Comparison of ENCODE assay signal across 2 cellular contexts in the genomic region with DNA sequence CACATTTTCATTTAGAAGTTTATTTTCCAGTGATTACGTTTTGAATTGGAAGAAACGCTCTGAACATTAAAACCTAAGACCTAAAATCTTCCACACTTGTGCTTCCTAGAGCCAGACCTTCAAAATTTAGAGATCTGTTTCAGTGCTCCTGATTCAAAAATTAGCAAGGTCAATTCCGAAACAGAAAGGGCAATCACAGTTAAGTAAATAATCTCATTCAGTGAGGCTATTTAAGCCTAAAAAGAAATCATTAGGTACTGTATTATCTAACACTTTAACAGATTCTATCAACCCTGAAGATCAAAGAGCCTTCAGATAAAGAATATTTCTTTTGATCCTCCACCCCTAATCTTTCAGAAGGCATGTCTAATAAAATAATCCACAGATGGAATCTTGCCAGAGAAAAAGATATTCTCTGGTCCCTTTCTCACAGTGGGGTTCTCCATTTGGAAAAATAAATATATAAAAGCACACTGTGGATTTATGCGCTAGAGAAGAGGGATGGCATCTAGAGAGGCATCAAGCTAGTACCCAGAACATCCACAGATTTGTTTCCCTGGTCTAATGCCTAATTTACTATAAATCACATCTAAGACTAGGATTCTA.
TF ChIP-seq lines count a peak whose summit lies in the region.

No MANE protein-coding gene starts in this region.

TF ChIP-seq in HepG2, 621 proteins besides CTCF, POLR2A, EP300 and RAD21 (continued from another document and continues in another):
- TF ChIP-seq, protein P1, sequence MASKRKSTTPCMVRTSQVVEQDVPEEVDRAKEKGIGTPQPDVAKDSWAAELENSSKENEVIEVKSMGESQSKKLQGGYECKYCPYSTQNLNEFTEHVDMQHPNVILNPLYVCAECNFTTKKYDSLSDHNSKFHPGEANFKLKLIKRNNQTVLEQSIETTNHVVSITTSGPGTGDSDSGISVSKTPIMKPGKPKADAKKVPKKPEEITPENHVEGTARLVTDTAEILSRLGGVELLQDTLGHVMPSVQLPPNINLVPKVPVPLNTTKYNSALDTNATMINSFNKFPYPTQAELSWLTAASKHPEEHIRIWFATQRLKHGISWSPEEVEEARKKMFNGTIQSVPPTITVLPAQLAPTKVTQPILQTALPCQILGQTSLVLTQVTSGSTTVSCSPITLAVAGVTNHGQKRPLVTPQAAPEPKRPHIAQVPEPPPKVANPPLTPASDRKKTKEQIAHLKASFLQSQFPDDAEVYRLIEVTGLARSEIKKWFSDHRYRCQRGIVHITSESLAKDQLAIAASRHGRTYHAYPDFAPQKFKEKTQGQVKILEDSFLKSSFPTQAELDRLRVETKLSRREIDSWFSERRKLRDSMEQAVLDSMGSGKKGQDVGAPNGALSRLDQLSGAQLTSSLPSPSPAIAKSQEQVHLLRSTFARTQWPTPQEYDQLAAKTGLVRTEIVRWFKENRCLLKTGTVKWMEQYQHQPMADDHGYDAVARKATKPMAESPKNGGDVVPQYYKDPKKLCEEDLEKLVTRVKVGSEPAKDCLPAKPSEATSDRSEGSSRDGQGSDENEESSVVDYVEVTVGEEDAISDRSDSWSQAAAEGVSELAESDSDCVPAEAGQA (IDR thresholded peaks at IDR 0.05; ENCODE audit: low read depth), result no peak
- TF ChIP-seq, protein P1 (CRISPR knock-in tag; IDR thresholded peaks at IDR 0.05; ENCODE audit: borderline replicate concordance), result no peak
- TF ChIP-seq KLF6 (CRISPR knock-in tag; IDR thresholded peaks at IDR 0.05), result no peak
- TF ChIP-seq, protein P2, sequence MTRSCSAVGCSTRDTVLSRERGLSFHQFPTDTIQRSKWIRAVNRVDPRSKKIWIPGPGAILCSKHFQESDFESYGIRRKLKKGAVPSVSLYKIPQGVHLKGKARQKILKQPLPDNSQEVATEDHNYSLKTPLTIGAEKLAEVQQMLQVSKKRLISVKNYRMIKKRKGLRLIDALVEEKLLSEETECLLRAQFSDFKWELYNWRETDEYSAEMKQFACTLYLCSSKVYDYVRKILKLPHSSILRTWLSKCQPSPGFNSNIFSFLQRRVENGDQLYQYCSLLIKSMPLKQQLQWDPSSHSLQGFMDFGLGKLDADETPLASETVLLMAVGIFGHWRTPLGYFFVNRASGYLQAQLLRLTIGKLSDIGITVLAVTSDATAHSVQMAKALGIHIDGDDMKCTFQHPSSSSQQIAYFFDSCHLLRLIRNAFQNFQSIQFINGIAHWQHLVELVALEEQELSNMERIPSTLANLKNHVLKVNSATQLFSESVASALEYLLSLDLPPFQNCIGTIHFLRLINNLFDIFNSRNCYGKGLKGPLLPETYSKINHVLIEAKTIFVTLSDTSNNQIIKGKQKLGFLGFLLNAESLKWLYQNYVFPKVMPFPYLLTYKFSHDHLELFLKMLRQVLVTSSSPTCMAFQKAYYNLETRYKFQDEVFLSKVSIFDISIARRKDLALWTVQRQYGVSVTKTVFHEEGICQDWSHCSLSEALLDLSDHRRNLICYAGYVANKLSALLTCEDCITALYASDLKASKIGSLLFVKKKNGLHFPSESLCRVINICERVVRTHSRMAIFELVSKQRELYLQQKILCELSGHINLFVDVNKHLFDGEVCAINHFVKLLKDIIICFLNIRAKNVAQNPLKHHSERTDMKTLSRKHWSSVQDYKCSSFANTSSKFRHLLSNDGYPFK (CRISPR knock-in tag; IDR thresholded peaks at IDR 0.05; ENCODE audit: borderline replicate concordance), result no peak
- no peak for TF ChIP-seq PITX1 (CRISPR knock-in tag; IDR thresholded peaks at IDR 0.05)
- TF ChIP-seq, protein P3, sequence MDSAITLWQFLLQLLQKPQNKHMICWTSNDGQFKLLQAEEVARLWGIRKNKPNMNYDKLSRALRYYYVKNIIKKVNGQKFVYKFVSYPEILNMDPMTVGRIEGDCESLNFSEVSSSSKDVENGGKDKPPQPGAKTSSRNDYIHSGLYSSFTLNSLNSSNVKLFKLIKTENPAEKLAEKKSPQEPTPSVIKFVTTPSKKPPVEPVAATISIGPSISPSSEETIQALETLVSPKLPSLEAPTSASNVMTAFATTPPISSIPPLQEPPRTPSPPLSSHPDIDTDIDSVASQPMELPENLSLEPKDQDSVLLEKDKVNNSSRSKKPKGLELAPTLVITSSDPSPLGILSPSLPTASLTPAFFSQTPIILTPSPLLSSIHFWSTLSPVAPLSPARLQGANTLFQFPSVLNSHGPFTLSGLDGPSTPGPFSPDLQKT (CRISPR knock-in tag; IDR thresholded peaks at IDR 0.05; ENCODE audit: borderline replicate concordance), result no peak

TF ChIP-seq in WTC11, 78 proteins besides CTCF, POLR2A, EP300 and RAD21 (continued from another document):
- TF ChIP-seq, protein P4, sequence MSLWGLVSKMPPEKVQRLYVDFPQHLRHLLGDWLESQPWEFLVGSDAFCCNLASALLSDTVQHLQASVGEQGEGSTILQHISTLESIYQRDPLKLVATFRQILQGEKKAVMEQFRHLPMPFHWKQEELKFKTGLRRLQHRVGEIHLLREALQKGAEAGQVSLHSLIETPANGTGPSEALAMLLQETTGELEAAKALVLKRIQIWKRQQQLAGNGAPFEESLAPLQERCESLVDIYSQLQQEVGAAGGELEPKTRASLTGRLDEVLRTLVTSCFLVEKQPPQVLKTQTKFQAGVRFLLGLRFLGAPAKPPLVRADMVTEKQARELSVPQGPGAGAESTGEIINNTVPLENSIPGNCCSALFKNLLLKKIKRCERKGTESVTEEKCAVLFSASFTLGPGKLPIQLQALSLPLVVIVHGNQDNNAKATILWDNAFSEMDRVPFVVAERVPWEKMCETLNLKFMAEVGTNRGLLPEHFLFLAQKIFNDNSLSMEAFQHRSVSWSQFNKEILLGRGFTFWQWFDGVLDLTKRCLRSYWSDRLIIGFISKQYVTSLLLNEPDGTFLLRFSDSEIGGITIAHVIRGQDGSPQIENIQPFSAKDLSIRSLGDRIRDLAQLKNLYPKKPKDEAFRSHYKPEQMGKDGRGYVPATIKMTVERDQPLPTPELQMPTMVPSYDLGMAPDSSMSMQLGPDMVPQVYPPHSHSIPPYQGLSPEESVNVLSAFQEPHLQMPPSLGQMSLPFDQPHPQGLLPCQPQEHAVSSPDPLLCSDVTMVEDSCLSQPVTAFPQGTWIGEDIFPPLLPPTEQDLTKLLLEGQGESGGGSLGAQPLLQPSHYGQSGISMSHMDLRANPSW (CRISPR knock-in tag; conservative IDR thresholded peaks at IDR 0.05; ENCODE audit: low read depth), result no peak
- TF ChIP-seq NR1H2 (CRISPR knock-in tag; IDR thresholded peaks at IDR 0.05) (no peak), CREB1 (CRISPR knock-in tag; IDR thresholded peaks at IDR 0.05) (no peak), CBFB (CRISPR knock-in tag; IDR thresholded peaks at IDR 0.05; ENCODE audit: low read depth) (no peak)
- TF ChIP-seq, protein P5, sequence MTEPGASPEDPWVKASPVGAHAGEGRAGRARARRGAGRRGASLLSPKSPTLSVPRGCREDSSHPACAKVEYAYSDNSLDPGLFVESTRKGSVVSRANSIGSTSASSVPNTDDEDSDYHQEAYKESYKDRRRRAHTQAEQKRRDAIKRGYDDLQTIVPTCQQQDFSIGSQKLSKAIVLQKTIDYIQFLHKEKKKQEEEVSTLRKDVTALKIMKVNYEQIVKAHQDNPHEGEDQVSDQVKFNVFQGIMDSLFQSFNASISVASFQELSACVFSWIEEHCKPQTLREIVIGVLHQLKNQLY (CRISPR knock-in tag; IDR thresholded peaks at IDR 0.05), result no peak
